In the genomic region with DNA sequence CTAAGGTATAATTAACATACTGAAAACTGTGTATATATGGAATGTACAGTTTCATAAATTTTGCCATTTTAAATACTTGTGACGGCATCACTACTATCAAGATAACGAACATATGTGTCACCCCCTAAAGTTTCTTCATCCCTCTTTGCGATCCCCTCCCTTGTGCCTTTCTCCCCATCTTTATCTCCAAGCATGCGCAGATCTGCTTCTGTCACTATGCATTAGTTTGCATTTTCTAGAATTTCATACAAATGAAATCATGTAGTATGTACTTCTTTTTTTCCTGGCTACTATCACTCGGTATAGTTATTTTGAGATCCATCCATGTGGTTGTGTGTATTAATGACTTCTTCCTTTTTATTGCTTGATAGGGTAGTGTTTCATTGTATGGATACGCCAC, we compare ENCODE assay signal across 35 cellular contexts.
"Had no signal": no experiment of that assay in that cellular context is flagged by ENCODE, and none has a peak within 500 bp of the region (broad histone marks: within the 10 kb centered on the region; RNA-seq: fewer than 3 reads in every experiment).

No MANE protein-coding gene starts in this region.

- H3K4me2 ChIP-seq: KMS-11 had no signal

- H3K4me3 ChIP-seq: MG63 had no signal

- H3K27ac ChIP-seq: KMS-11 had no signal

- H3K36me3 ChIP-seq: MG63 had no signal

- H3K9me3 ChIP-seq: MG63 had no signal

- H3K9ac ChIP-seq: KMS-11 had no signal

- DNase-seq: Karpas-422, Kasumi-1, MG63, MM.1S, MV-4-11, NCI-H1048, NCI-H1092, NCI-H1092 treated with DMSO at 0.1 percent for 48 hours, NCI-H1105, NCI-H1105 treated with DMSO at 0.1 percent for 48 hours, NCI-H1417, NCI-H1417 treated with DMSO at 0.1 percent for 48 hours, NCI-H1436, NCI-H1436 treated with DMSO at 0.1 percent for 48 hours, NCI-H146, NCI-H1694, NCI-H1694 treated with DMSO at 0.1 percent for 48 hours, NCI-H187, NCI-H187 treated with DMSO at 0.1 percent for 48 hours, NCI-H1930, NCI-H2029, NCI-H2029 treated with DMSO at 0.1 percent for 48 hours, NCI-H2081, NCI-H2081 treated with DMSO at 0.1 percent for 48 hours, NCI-H2107, NCI-H2171, NCI-H2171 treated with DMSO at 0.1 percent for 48 hours, NCI-H2227 treated with DMSO at 0.1 percent for 48 hours, NCI-H226, NCI-H345, NCI-H446, NCI-H446 treated with DMSO at 0.1 percent for 48 hours, NCI-H510A, NCI-H510A treated with DMSO at 0.1 percent for 48 hours had no signal
